Comparison of ENCODE assay signal across 25 cellular contexts in the genomic region with DNA sequence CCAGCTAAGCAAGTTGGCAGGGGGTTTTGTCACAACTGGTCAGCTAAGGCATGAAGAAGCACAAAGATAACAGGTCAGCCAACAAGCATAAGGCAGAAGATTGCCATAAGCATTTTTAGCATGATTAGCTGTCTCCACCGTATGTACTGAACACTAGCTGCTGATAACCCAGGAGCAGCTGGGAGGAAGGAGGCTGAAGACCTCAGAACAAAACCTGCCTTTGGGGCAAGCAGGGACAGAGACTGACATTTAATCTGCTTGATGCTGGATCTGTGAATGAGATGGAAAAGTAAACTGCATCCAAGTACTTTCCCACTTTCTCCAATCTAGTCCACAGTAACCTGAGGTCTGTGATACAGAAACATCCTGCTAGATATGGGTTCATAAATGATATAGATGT.
"Had no signal": no experiment of that assay in that cellular context is flagged by ENCODE, and none has a peak within 500 bp of the region (broad histone marks: within the 10 kb centered on the region; RNA-seq: fewer than 3 reads in every experiment).

No MANE protein-coding gene starts in this region.

- H3K27me3 ChIP-seq: breast epithelium, Peyer's patch had no signal

- FAIRE-seq: TTC549 had no signal

- H3K36me3 ChIP-seq: breast epithelium, Peyer's patch had no signal

- H3K9me3 ChIP-seq: breast epithelium, Peyer's patch had no signal

- H3K4me3 ChIP-seq: breast epithelium, Peyer's patch had no signal

- H3K27ac ChIP-seq: breast epithelium, Peyer's patch, RWPE1 had no signal

- DNase-seq: activated CD4-positive, alpha-beta T cell treated with anti-CD3 and anti-CD28 coated beads, Interleukin-2, amount 50 U/mL, for 1 hour; activated CD4-positive, CD25-positive, alpha-beta regulatory T cell; activated CD8-positive, alpha-beta memory T cell treated with anti-CD3 and anti-CD28 coated beads, Interleukin-2, amount 50 U/mL, for 48 hours; activated CD8-positive, alpha-beta T cell treated with anti-CD3 and anti-CD28 coated beads for 36 hours; activated naive CD4-positive, alpha-beta T cell; activated T-cell treated with anti-CD3 and anti-CD28 coated beads, Interleukin-2, amount 50 U/mL, for 1 hour; aorta; KG1; MM.1S; NCI-H1105 treated with DMSO at 0.1 percent for 48 hours; NCI-H1436 treated with DMSO at 0.1 percent for 48 hours; NCI-H187; NCI-H2081; NCI-H2171; NCI-H2227 treated with DMSO at 0.1 percent for 48 hours; NCI-H446 treated with DMSO at 0.1 percent for 48 hours; NCI-H524 treated with DMSO at 0.1 percent for 48 hours; NCI-H748 treated with DMSO at 0.1 percent for 48 hours; Peyer's patch; Right ventricle myocardium superior; T-helper 17 cell; T-helper 9 cell had no signal

- H3K4me1 ChIP-seq: breast epithelium had no signal
